ENCODE assay signal across 20 cellular contexts in genomic region chr2:101986804-101987740, GRCh38. TPM values are rescaled to one million over a fixed set of nuclear protein-coding genes. Genes with fewer than 3 reads are reported as not detected.
A peak's percentile ranks its signal among the peaks of the same experiment; 100 is the strongest.
DNase-seq lines count a peak whose midpoint lies in the region; ATAC-seq and TF ChIP-seq lines count a peak whose summit lies in the region.
"Had no signal": no experiment of that assay in that cellular context is flagged by ENCODE, and none has a peak within 500 bp of the region (broad histone marks: within the 10 kb centered on the region; RNA-seq: fewer than 3 reads in every experiment).

No MANE protein-coding gene starts in this region.

- POLR2A ChIA-PET in activated naive CD8-positive, alpha-beta T cell treated with anti-CD3 and anti-CD28 coated beads, Interleukin-2, amount 10 ng/mL, durations not matched to agents 7 days and 5 days (lab: Charles Lee), result no interaction called here

- H3K4me3 ChIP-seq in thyroid gland (replicated peaks in 1 of 3), result no peak overlapping the region
- H3K4me3 ChIP-seq: gastrocnemius medialis, HAP-1, MG63 had no signal

- peaks cover 65 to 71% of the 10 kb centered on the region in 2 donors for H3K4me1 ChIP-seq in thyroid gland
- H3K4me1 ChIP-seq: gastrocnemius medialis, HAP-1 had no signal

- no peaks in the 10 kb centered on the region for H3K27me3 ChIP-seq in thyroid gland
- H3K27me3 ChIP-seq: gastrocnemius medialis, MG63 had no signal

- H3K4me1 Mint-ChIP-seq in activated naive CD8-positive, alpha-beta T cell treated with anti-CD3 and anti-CD28 coated beads, Interleukin-2, amount 10 ng/mL, durations not matched to agents 7 days and 5 days, result peaks cover 23% of the 10 kb centered on the region

- H3K27ac ChIP-seq in thyroid gland, result peak overlapping the region; percentile 91 to 99 (median 91)
- H3K27ac ChIP-seq: gastrocnemius medialis, RWPE1 had no signal

- H3K27ac Mint-ChIP-seq in activated naive CD8-positive, alpha-beta T cell treated with anti-CD3 and anti-CD28 coated beads, Interleukin-2, amount 10 ng/mL, durations not matched to agents 7 days and 5 days, result peak overlapping the region; percentile 85
- H3K27ac Mint-ChIP-seq: activated B cell treated with CpG ODN at 0.5 μM for 24 hours had no signal

- no peaks in the 10 kb centered on the region for H3K9me3 ChIP-seq in thyroid gland
- H3K9me3 ChIP-seq: gastrocnemius medialis, HAP-1, MG63 had no signal

- H3K27me3 Mint-ChIP-seq in activated naive CD8-positive, alpha-beta T cell treated with anti-CD3 and anti-CD28 coated beads, Interleukin-2, amount 10 ng/mL, durations not matched to agents 7 days and 5 days, result peaks cover 48% of the 10 kb centered on the region

- ATAC-seq in activated naive CD8-positive, alpha-beta T cell treated with anti-CD3 and anti-CD28 coated beads, Interleukin-2, amount 10 ng/mL, durations not matched to agents 7 days and 5 days (ENCODE audit: low read depth), result peak; percentile 82
- ATAC-seq in left lobe of liver (peak; percentile 52), GM21526 (IDR thresholded peaks at IDR 0.05; ENCODE audit: low FRiP score, unreplicated experiment) (no peak)
- ATAC-seq: gastrocnemius medialis had no signal

- no peaks in the 10 kb centered on the region for H3K9me3 Mint-ChIP-seq in activated naive CD8-positive, alpha-beta T cell treated with anti-CD3 and anti-CD28 coated beads, Interleukin-2, amount 10 ng/mL, durations not matched to agents 7 days and 5 days
- H3K9me3 Mint-ChIP-seq: activated B cell treated with CpG ODN at 0.5 μM for 24 hours had no signal

- no peaks in the 10 kb centered on the region for H3K36me3 ChIP-seq in thyroid gland
- H3K36me3 ChIP-seq: gastrocnemius medialis, HAP-1, MG63 had no signal

- intact Hi-C loops in thyroid gland (cut with DNase I), result no loop called here

- no peaks in the 10 kb centered on the region for H3K36me3 Mint-ChIP-seq in activated naive CD8-positive, alpha-beta T cell treated with anti-CD3 and anti-CD28 coated beads, Interleukin-2, amount 10 ng/mL, durations not matched to agents 7 days and 5 days

- H3K4me3 Mint-ChIP-seq in activated naive CD8-positive, alpha-beta T cell treated with anti-CD3 and anti-CD28 coated beads, Interleukin-2, amount 10 ng/mL, durations not matched to agents 7 days and 5 days, result peak overlapping the region; percentile 63
- H3K4me3 Mint-ChIP-seq: activated B cell treated with CpG ODN at 0.5 μM for 24 hours had no signal

- no peak for TF ChIP-seq POLR2A in thyroid gland (IDR thresholded peaks at IDR 0.05)

- 57 to 58% methylated on average over 9 of the region's 9 CpGs for WGBS in thyroid gland, 2 donors

- DNase-seq in activated gamma-delta T cell treated with Interleukin-2 at 50 U/mL for 16 hours, result peak; percentile 17
- DNase-seq in activated gamma-delta T cell (lab: John Stamatoyannopoulos, UW), result no peak
- no peak for DNase-seq in activated naive CD8-positive, alpha-beta T cell treated with anti-CD3 and anti-CD28 coated beads, Interleukin-2, amount 10 ng/mL, durations not matched to agents 7 days and 5 days
- no peak for DNase-seq in left lobe of liver (ENCODE audit: low spot score)
- DNase-seq in thyroid gland, result peak; percentile 82 to 86
- no peak for DNase-seq in NCI-H345 (lab: John Stamatoyannopoulos, UW)
- no peak for DNase-seq in NCI-H446 treated with DMSO at 0.1 percent for 48 hours (lab: John Stamatoyannopoulos, UW)
- DNase-seq: activated B cell treated with CpG ODN at 0.5 μM for 24 hours; amygdala; Calu3; gastrocnemius medialis; MG63; NCI-H2029 treated with DMSO at 0.1 percent for 48 hours; NCI-H526 treated with DMSO at 0.1 percent for 48 hours; stimulated activated CD4-positive, alpha-beta T cell treated with anti-CD3 and anti-CD28 coated beads, Interleukin-4, amount 100 ng/mL, for 24 hours had no signal

- no peak for TF ChIP-seq CTCF in thyroid gland (IDR thresholded peaks at IDR 0.05)

RNA-seq across cellular contexts. Expression of gene IL1R2, which starts 4.7 kb away (rescaled TPM):
- under 1 TPM in 1 of 2 experiments, not detected in 1; 0.53 TPM for total RNA-seq in activated naive CD8-positive, alpha-beta T cell treated with anti-CD3 and anti-CD28 coated beads, Interleukin-2, amount 10 ng/mL, durations not matched to agents 7 days and 5 days
- total RNA-seq in left lobe of liver (12.0 TPM), thyroid gland (1 to 10 TPM; 2.7 to 6.1 (median 3.6) TPM)
- total RNA-seq: activated B cell treated with CpG ODN at 0.5 μM for 24 hours, Calu3, chondrocyte, endothelial cell of umbilical vein had no signal

Comparison
In these comparisons a context has a peak if more than half of its experiments do, and no peak if none do; other contexts are left out.
1. DNase-seq: peak in activated gamma-delta T cell treated with Interleukin-2 at 50 U/mL for 16 hours (single experiment) and thyroid gland (2 of 2); none in activated gamma-delta T cell (single experiment), activated naive CD8-positive, alpha-beta T cell treated with anti-CD3 and anti-CD28 coated beads, Interleukin-2, amount 10 ng/mL, durations not matched to agents 7 days and 5 days (single experiment), left lobe of liver (single experiment), NCI-H345 (single experiment) and NCI-H446 treated with DMSO at 0.1 percent for 48 hours (single experiment).